ENCODE assay signal across 23 cellular contexts in the genomic region with DNA sequence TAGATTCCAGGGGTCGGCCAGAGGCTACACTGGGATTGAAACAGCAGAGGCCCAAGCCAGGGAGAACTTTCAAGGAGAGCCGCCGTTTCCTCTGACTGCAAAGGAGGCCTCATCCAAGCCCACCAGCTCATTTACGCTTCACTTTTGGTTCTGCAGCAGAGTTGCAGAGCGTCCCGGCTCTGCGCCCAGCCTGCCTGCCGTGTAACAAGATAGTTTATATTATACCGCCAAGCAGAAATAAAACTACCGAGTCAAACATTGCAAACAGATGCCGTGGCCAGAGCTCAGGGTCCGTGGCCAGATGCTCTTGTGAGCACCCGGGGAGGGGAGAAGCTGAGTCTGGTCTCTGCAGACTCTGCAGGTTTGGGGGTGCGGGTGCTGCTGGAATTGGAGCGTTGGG.
A peak's percentile ranks its signal among the peaks of the same experiment; 100 is the strongest.
DNase-seq lines count a peak whose midpoint lies in the region; ATAC-seq and TF ChIP-seq lines count a peak whose summit lies in the region.
"Had no signal": no experiment of that assay in that cellular context is flagged by ENCODE, and none has a peak within 500 bp of the region (broad histone marks: within the 10 kb centered on the region; RNA-seq: fewer than 3 reads in every experiment).

No MANE protein-coding gene starts in this region.

- TF ChIP-seq CTCF in fibroblast of lung (conservative IDR thresholded peaks at IDR 0.05 in 1 of 2, IDR thresholded peaks at IDR 0.05 in 1 of 2; ENCODE audit: low read depth in 1 of 2, low read length in 2 of 2) (no peak), vagina (IDR thresholded peaks at IDR 0.05) (no peak), progenitor cell of endocrine pancreas (IDR thresholded peaks at IDR 0.05; ENCODE audit: unreplicated experiment) (no peak)

- H3K4me2 ChIP-seq in fibroblast of lung (ENCODE audit: extremely low read depth, insufficient read depth, low read length): peak overlapping the region; percentile 28

- H3K27ac Mint-ChIP-seq in progenitor cell of endocrine pancreas: no peak overlapping the region
- H3K27ac Mint-ChIP-seq in stimulated activated effector memory CD8-positive, alpha-beta T cell treated with anti-CD3 and anti-CD28 coated beads, Interleukin-12 subunit alpha, Interleukin-12 subunit beta, amount 100 ng/mL, for 72 hours: no peak overlapping the region
- H3K27ac Mint-ChIP-seq: activated CD8-positive, alpha-beta T cell treated with anti-CD3 and anti-CD28 coated beads, Interleukin-2, amount 10 ng/mL, durations not matched to agents 7 days and 5 days; activated T-cell treated with anti-CD3 and anti-CD28 coated beads, Interleukin-2, amount 50 U/mL, for 24 hours had no signal

- H3K9me3 ChIP-seq in fibroblast of lung (ENCODE audit: control insufficient read depth, insufficient read depth, low read depth, low read length) (no peaks in the 10 kb centered on the region), vagina (no peaks in the 10 kb centered on the region)
- H3K9me3 ChIP-seq: neutrophil had no signal

- no peaks in the 10 kb centered on the region for H3K79me2 ChIP-seq in fibroblast of lung (ENCODE audit: control insufficient read depth, insufficient read depth, low read length)

- H3K27me3 Mint-ChIP-seq in progenitor cell of endocrine pancreas: peaks cover 20% of the 10 kb centered on the region

- H3K9ac ChIP-seq in fibroblast of lung (ENCODE audit: insufficient read depth, low read length): no peak overlapping the region

- H3K4me3 ChIP-seq in fibroblast of lung (replicated peaks in 1 of 4; ENCODE audit: control extremely low read depth in 1 of 4, insufficient read depth in 1 of 4, low read depth in 3 of 4, low read length in 4 of 4): no peak overlapping the region
- H3K4me3 ChIP-seq in vagina: peak overlapping the region; percentile 3 to 11
- H3K4me3 ChIP-seq: tibial nerve had no signal

- H3K36me3 ChIP-seq in fibroblast of lung (ENCODE audit: control insufficient read depth, insufficient read depth, low read length) (no peaks in the 10 kb centered on the region), vagina (no peaks in the 10 kb centered on the region)
- H3K36me3 ChIP-seq: neutrophil, tibial nerve had no signal

- H4K20me1 ChIP-seq in fibroblast of lung (ENCODE audit: control insufficient read depth, extremely low read depth, insufficient read depth, low read length): no peaks in the 10 kb centered on the region

- DNase-seq in DMS 273 (lab: John Stamatoyannopoulos, UW; ENCODE audit: unreplicated experiment) (peak; percentile 8), DMS 273 treated with DMSO at 0.1 percent for 48 hours (lab: John Stamatoyannopoulos, UW) (no peak), fibroblast of lung (ENCODE audit: low read depth in 2 of 2) (peak in 1 of 2 donors; percentile 93), mucosa of gallbladder (ENCODE audit: low spot score) (peak; percentile 35), vagina (ENCODE audit: extremely low spot score in 2 of 2) (no peak), progenitor cell of endocrine pancreas (ENCODE audit: low spot score, unreplicated experiment) (no peak), HUDEP-2 (lab: John Stamatoyannopoulos, UW; ENCODE audit: unreplicated experiment in 76 of 76) (no peak)
- no peak for DNase-seq in stimulated activated effector memory CD8-positive, alpha-beta T cell treated with anti-CD3 and anti-CD28 coated beads, Interleukin-12 subunit alpha, Interleukin-12 subunit beta, amount 100 ng/mL, for 72 hours (ENCODE audit: low spot score in 2 of 2)
- DNase-seq: activated CD8-positive, alpha-beta T cell treated with anti-CD3 and anti-CD28 coated beads, Interleukin-2, amount 10 ng/mL, durations not matched to agents 7 days and 5 days; activated naive CD4-positive, alpha-beta T cell treated with anti-CD3 and anti-CD28 coated beads, Interleukin-2, amount 50 U/mL, for 16 hours; activated T-cell treated with anti-CD3 and anti-CD28 coated beads, Interleukin-2, amount 50 U/mL, for 24 hours; DMS153; Kasumi-1; NCI-H1092 treated with DMSO at 0.1 percent for 48 hours; NCI-H2029 treated with DMSO at 0.1 percent for 48 hours; NCI-H446 treated with DMSO at 0.1 percent for 48 hours; right cardiac atrium; stimulated activated naive CD4-positive, alpha-beta T cell had no signal

- H3K9me3 Mint-ChIP-seq in progenitor cell of endocrine pancreas (ENCODE audit: low read depth): no peaks in the 10 kb centered on the region
- H3K9me3 Mint-ChIP-seq in stimulated activated effector memory CD8-positive, alpha-beta T cell treated with anti-CD3 and anti-CD28 coated beads, Interleukin-12 subunit alpha, Interleukin-12 subunit beta, amount 100 ng/mL, for 72 hours: peaks cover 7% of the 10 kb centered on the region
- H3K9me3 Mint-ChIP-seq: activated T-cell treated with anti-CD3 and anti-CD28 coated beads, Interleukin-2, amount 50 U/mL, for 24 hours had no signal

- ATAC-seq in stimulated activated effector memory CD8-positive, alpha-beta T cell treated with anti-CD3 and anti-CD28 coated beads, Interleukin-12 subunit alpha, Interleukin-12 subunit beta, amount 100 ng/mL, for 72 hours: no peak
- ATAC-seq: activated CD8-positive, alpha-beta T cell treated with anti-CD3 and anti-CD28 coated beads, Interleukin-2, amount 10 ng/mL, durations not matched to agents 7 days and 5 days; right cardiac atrium; SK-N-SH treated with all-trans-retinoic acid at 6 μM for 48 hours had no signal

- H3K27me3 ChIP-seq in fibroblast of lung (ENCODE audit: control insufficient read depth, insufficient read depth, low read length): no peaks in the 10 kb centered on the region
- H3K27me3 ChIP-seq in vagina: no peaks in the 10 kb centered on the region
- H3K27me3 ChIP-seq: neutrophil, tibial nerve had no signal

- H3K4me1 Mint-ChIP-seq in progenitor cell of endocrine pancreas (ENCODE audit: low read depth): no peaks in the 10 kb centered on the region
- H3K4me1 Mint-ChIP-seq in stimulated activated effector memory CD8-positive, alpha-beta T cell treated with anti-CD3 and anti-CD28 coated beads, Interleukin-12 subunit alpha, Interleukin-12 subunit beta, amount 100 ng/mL, for 72 hours: no peaks in the 10 kb centered on the region

- H3K4me1 ChIP-seq in fibroblast of lung (ENCODE audit: control insufficient read depth, extremely low read depth, insufficient read depth, low read length): peaks cover 16% of the 10 kb centered on the region
- H3K4me1 ChIP-seq in vagina: peaks cover 12% of the 10 kb centered on the region
- H3K4me1 ChIP-seq: tibial nerve had no signal

- intact Hi-C loops in vagina (cut with DNase I): no loop called here

- H3K4me3 Mint-ChIP-seq in progenitor cell of endocrine pancreas (ENCODE audit: low read depth): no peak overlapping the region
- H3K4me3 Mint-ChIP-seq in stimulated activated effector memory CD8-positive, alpha-beta T cell treated with anti-CD3 and anti-CD28 coated beads, Interleukin-12 subunit alpha, Interleukin-12 subunit beta, amount 100 ng/mL, for 72 hours: no peak overlapping the region
- H3K4me3 Mint-ChIP-seq: activated CD8-positive, alpha-beta T cell treated with anti-CD3 and anti-CD28 coated beads, Interleukin-2, amount 10 ng/mL, durations not matched to agents 7 days and 5 days; activated T-cell treated with anti-CD3 and anti-CD28 coated beads, Interleukin-2, amount 50 U/mL, for 24 hours had no signal

- no peak overlapping the region for H2AFZ ChIP-seq in fibroblast of lung (ENCODE audit: low read length)

- H3K36me3 Mint-ChIP-seq in progenitor cell of endocrine pancreas (ENCODE audit: insufficient read depth): no peaks in the 10 kb centered on the region
- H3K36me3 Mint-ChIP-seq in stimulated activated effector memory CD8-positive, alpha-beta T cell treated with anti-CD3 and anti-CD28 coated beads, Interleukin-12 subunit alpha, Interleukin-12 subunit beta, amount 100 ng/mL, for 72 hours: no peaks in the 10 kb centered on the region

- no peak for TF ChIP-seq POLR2A in vagina (IDR thresholded peaks at IDR 0.05)

- H3K27ac ChIP-seq in fibroblast of lung (ENCODE audit: insufficient read depth, low read length) (peak overlapping the region; percentile 17), vagina (peak overlapping the region; percentile 57)
- H3K27ac ChIP-seq: 22Rv1, C4-2B, neutrophil, tibial nerve had no signal

Comparison
In these comparisons a context has a peak if more than half of its experiments do, and no peak if none do; other contexts are left out.
1. DNase-seq: peak in DMS 273 (single experiment) and mucosa of gallbladder (single experiment); none in DMS 273 treated with DMSO at 0.1 percent for 48 hours (single experiment), vagina (0 of 2), progenitor cell of endocrine pancreas (single experiment), HUDEP-2 (0 of 76) and stimulated activated effector memory CD8-positive, alpha-beta T cell treated with anti-CD3 and anti-CD28 coated beads, Interleukin-12 subunit alpha, Interleukin-12 subunit beta, amount 100 ng/mL, for 72 hours (0 of 2).
2. H3K4me3 ChIP-seq: peak in vagina (2 of 2); none in fibroblast of lung (0 of 4).